Comparison of ENCODE assay signal across 8 cellular contexts in genomic region chr9:91515074-91515687, GRCh38.
DNase-seq lines count a peak whose midpoint lies in the region; ATAC-seq and TF ChIP-seq lines count a peak whose summit lies in the region.

No MANE protein-coding gene starts in this region.

- H3K4me3 ChIP-seq in mesodermal cell (ENCODE audit: extremely low read depth, insufficient read depth, low read length, poor library complexity, severe bottlenecking): no peak overlapping the region

- peaks cover 8 to 30% (median 18%) of the 10 kb centered on the region in 5 experiments for H3K9me3 Mint-ChIP-seq in brain

- H3K4me1 Mint-ChIP-seq in brain: peaks cover 7% of the 10 kb centered on the region

- peak; percentile 23 for DNase-seq in stimulated activated CD4-positive, alpha-beta T cell treated with anti-CD3 and anti-CD28 coated beads, Interleukin-1b, Interleukin-23, amount 100 ng/mL, for 48 hours
- DNase-seq in stimulated activated CD4-positive, alpha-beta T cell treated with anti-CD3 and anti-CD28 coated beads, Interleukin-12 subunit alpha, Interleukin-12 subunit beta, amount 100 ng/mL, for 4 hours: no peak
- DNase-seq in NCI-H345 (lab: John Stamatoyannopoulos, UW) (no peak), ecto neural progenitor cell (ENCODE audit: low spot score) (no peak)

- H3K36me3 Mint-ChIP-seq in brain: no peaks in the 10 kb centered on the region

- TF ChIP-seq CTCF in brain (conservative IDR thresholded peaks at IDR 0.05): no peak

- ATAC-seq in HG03442 (IDR thresholded peaks at IDR 0.05; ENCODE audit: unreplicated experiment) (peak; percentile 67), HG03469 (IDR thresholded peaks at IDR 0.05; ENCODE audit: unreplicated experiment) (no peak)

- 75 to 88% methylated on average over 4 to 11 of the region's 12 CpGs for WGBS in mesodermal cell (ENCODE audit: insufficient coverage in 2 of 2), 2 experiments

- H3K4me1 ChIP-seq in mesodermal cell (ENCODE audit: control insufficient read depth, insufficient read depth, low read length, poor library complexity, severe bottlenecking): peaks cover 7% of the 10 kb centered on the region

- H3K36me3 ChIP-seq in mesodermal cell (ENCODE audit: control insufficient read depth, insufficient read depth, low read length): no peaks in the 10 kb centered on the region

- H3K27ac Mint-ChIP-seq in brain: peak overlapping the region in 3 of 5 experiments; percentile 29 to 80 (median 35)

- peaks cover 14% of the 10 kb centered on the region for H3K9me3 ChIP-seq in mesodermal cell (ENCODE audit: control insufficient read depth, low read length)

- peak overlapping the region in 3 of 5 experiments; percentile 27 to 56 (median 32) for H3K4me3 Mint-ChIP-seq in brain

- peak overlapping the region; percentile 26 for H3K27ac ChIP-seq in mesodermal cell (ENCODE audit: low read depth, low read length, severe bottlenecking)

- H3K27me3 Mint-ChIP-seq in brain: no peaks in the 10 kb centered on the region
